29 cellular contexts compared by ENCODE assay signal in the genomic region with DNA sequence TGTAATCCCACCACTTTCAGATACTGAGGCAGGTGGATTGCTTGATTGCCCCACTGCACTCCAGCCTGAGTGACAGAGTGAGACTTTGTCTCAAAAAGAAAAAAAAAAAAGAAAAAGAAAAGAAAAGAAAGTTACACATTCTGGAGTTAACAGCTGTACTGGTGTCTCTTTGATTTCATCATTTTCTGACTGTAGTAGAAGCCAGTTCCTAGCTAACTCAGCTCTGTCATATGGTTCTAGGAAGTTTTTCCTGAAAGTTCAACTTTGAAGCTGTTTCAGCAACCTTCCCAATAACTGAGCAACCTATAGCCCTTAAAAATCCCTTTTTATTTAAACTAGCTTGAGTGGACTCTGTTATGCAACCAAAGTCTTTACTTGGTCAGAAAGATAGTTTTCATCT.
"Had no signal": no experiment of that assay in that cellular context is flagged by ENCODE, and none has a peak within 500 bp of the region (broad histone marks: within the 10 kb centered on the region; RNA-seq: fewer than 3 reads in every experiment).

No MANE protein-coding gene starts in this region.

- H3K27ac ChIP-seq: ascending aorta, breast epithelium, cardiac muscle cell, colonic mucosa, dorsolateral prefrontal cortex, esophagus muscularis mucosa, foreskin keratinocyte, gastrocnemius medialis, heart left ventricle had no signal

- H3K4me1 ChIP-seq: ascending aorta, breast epithelium, colonic mucosa, esophagus muscularis mucosa, gastrocnemius medialis, heart left ventricle had no signal

- H3K36me3 ChIP-seq: ascending aorta, breast epithelium, cardiac muscle cell, colonic mucosa, esophagus muscularis mucosa, gastrocnemius medialis, heart left ventricle had no signal

- H3K4me3 ChIP-seq: ascending aorta, breast epithelium, cardiac muscle cell, colonic mucosa, dorsolateral prefrontal cortex, esophagus muscularis mucosa, gastrocnemius medialis, heart left ventricle had no signal

- H3K9me3 ChIP-seq: ascending aorta, breast epithelium, colonic mucosa, esophagus muscularis mucosa, gastrocnemius medialis had no signal

- DNase-seq: activated CD4-positive, alpha-beta memory T cell treated with anti-CD3 and anti-CD28 coated beads for 36 hours; activated CD4-positive, alpha-beta T cell treated with anti-CD3 and anti-CD28 coated beads for 36 hours; activated CD4-positive, alpha-beta T cell treated with anti-CD3 and anti-CD28 coated beads, Interleukin-2, amount 10 ng/mL, durations not matched to agents 24 days and 14 days; activated CD4-positive, CD25-positive, alpha-beta regulatory T cell; activated CD4-positive, CD25-positive, alpha-beta regulatory T cell treated with anti-CD3 and anti-CD28 coated beads, Interleukin-2, amount 50 U/mL, for 72 hours; activated CD8-positive, alpha-beta memory T cell treated with anti-CD3 and anti-CD28 coated beads, Interleukin-2, amount 10 ng/mL, durations not matched to agents 7 days and 5 days; activated CD8-positive, alpha-beta memory T cell treated with anti-CD3 and anti-CD28 coated beads, Interleukin-2, amount 50 U/mL, for 4 hours; activated CD8-positive, alpha-beta T cell treated with anti-CD3 and anti-CD28 coated beads, Interleukin-2, amount 10 ng/mL, durations not matched to agents 7 days and 5 days; activated effector memory CD4-positive, alpha-beta T cell treated with anti-CD3 and anti-CD28 coated beads, Interleukin-2, amount 50 U/mL, for 16 hours; activated naive CD4-positive, alpha-beta T cell treated with anti-CD3 and anti-CD28 coated beads for 36 hours; activated naive CD8-positive, alpha-beta T cell treated with anti-CD3 and anti-CD28 coated beads for 36 hours; activated naive CD8-positive, alpha-beta T cell treated with anti-CD3 and anti-CD28 coated beads, Interleukin-2, amount 50 U/mL, for 24 hours; activated T-cell treated with anti-CD3 and anti-CD28 coated beads, Interleukin-2, amount 50 U/mL, for 1 hour; activated T-cell treated with anti-CD3 and anti-CD28 coated beads, Interleukin-2, amount 50 U/mL, for 48 hours; central memory CD4-positive, alpha-beta T cell; cerebellar nuclear complex; colonic mucosa; dorsolateral prefrontal cortex; effector memory CD4-positive, alpha-beta T cell; erythroblast; foreskin keratinocyte; gastrocnemius medialis; glutamatergic neuron; heart left ventricle; T-helper 2 cell had no signal

- ATAC-seq: activated CD4-positive, alpha-beta T cell treated with anti-CD3 and anti-CD28 coated beads for 36 hours; activated CD8-positive, alpha-beta memory T cell treated with anti-CD3 and anti-CD28 coated beads, Interleukin-2, amount 10 ng/mL, durations not matched to agents 7 days and 5 days; activated CD8-positive, alpha-beta T cell treated with anti-CD3 and anti-CD28 coated beads, Interleukin-2, amount 10 ng/mL, durations not matched to agents 7 days and 5 days; activated naive CD8-positive, alpha-beta T cell treated with anti-CD3 and anti-CD28 coated beads, Interleukin-2, amount 50 U/mL, for 24 hours; foreskin keratinocyte; gastrocnemius medialis; heart left ventricle had no signal

- H3K27me3 ChIP-seq: ascending aorta, breast epithelium, cardiac muscle cell, colonic mucosa, dorsolateral prefrontal cortex, esophagus muscularis mucosa, foreskin keratinocyte, gastrocnemius medialis, heart left ventricle had no signal
